8 cellular contexts compared by ENCODE assay signal in the genomic region with DNA sequence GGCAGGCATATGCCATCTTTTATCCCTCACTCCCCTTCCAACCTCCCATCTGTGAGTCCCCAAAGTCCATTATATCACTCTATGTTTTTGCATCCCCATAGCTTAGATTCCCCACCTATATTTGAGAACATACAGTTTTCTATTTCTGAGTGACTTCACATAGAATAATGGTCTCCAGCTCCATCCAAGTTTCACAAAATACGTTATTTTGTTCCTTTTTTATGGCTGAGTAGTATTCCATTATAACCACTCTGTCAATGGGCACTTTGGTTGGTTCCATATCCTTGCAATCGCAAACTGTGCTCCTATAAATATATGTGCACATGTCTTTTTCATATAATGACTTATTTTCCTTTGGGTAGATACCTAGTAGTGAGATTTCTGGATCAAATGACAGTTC.
"Had no signal": no experiment of that assay in that cellular context is flagged by ENCODE, and none has a peak within 500 bp of the region (broad histone marks: within the 10 kb centered on the region; RNA-seq: fewer than 3 reads in every experiment).

No MANE protein-coding gene starts in this region.

- DNase-seq: IMR-90, KBM-7, KG1 had no signal

- H3K27ac ChIP-seq: HL-60, KMS-11 had no signal

- H3K36me3 Mint-ChIP-seq: IgD-negative memory B cell had no signal

- H3K9me3 Mint-ChIP-seq: IgD-negative memory B cell had no signal

- H3K4me3 ChIP-seq: K562 had no signal

- ATAC-seq: HepG2, K562 had no signal

- H3K4me3 Mint-ChIP-seq: IgD-negative memory B cell had no signal

- H3K4me1 Mint-ChIP-seq: IgD-negative memory B cell had no signal

- H3K27ac Mint-ChIP-seq: IgD-negative memory B cell had no signal
